In genomic region chr7:155299539-155300202, GRCh38 we compare ENCODE assay signal across 1 cellular context.
TF ChIP-seq lines count a peak whose summit lies in the region.

No MANE protein-coding gene starts in this region.

TF ChIP-seq in GM12878, 131 proteins besides CTCF, POLR2A, EP300 and RAD21 (continued from another document):
- TF ChIP-seq, protein P1, sequence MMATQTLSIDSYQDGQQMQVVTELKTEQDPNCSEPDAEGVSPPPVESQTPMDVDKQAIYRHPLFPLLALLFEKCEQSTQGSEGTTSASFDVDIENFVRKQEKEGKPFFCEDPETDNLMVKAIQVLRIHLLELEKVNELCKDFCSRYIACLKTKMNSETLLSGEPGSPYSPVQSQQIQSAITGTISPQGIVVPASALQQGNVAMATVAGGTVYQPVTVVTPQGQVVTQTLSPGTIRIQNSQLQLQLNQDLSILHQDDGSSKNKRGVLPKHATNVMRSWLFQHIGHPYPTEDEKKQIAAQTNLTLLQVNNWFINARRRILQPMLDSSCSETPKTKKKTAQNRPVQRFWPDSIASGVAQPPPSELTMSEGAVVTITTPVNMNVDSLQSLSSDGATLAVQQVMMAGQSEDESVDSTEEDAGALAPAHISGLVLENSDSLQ (IDR thresholded peaks at IDR 0.05) = 0 out of 2 replicates have a peak, but pooled peaks have one; percentile 12
- TF ChIP-seq MTA3 (IDR thresholded peaks at IDR 0.05; ENCODE audit: borderline replicate concordance, low read length) (peak; percentile 53; the same call in 1 of the 2 replicates), IRF4 (IDR thresholded peaks at IDR 0.05; ENCODE audit: low read depth, low read length) (0 out of 2 replicates have a peak, but pooled peaks have one; percentile 2), STAT3 (IDR thresholded peaks at IDR 0.05; ENCODE audit: low read depth, low read length) (no peak), PAX5 (IDR thresholded peaks at IDR 0.05; ENCODE audit: borderline replicate concordance, low read depth, low read length) (0 out of 2 replicates have a peak, but pooled peaks have one; percentile 18), NKRF (conservative IDR thresholded peaks at IDR 0.05) (peak; percentile 41; the same call in 1 of the 2 replicates), BCL11A (IDR thresholded peaks at IDR 0.05; ENCODE audit: low read depth, low read length) (peak; percentile 31; the same call in 1 of the 2 replicates), DPF2 (IDR thresholded peaks at IDR 0.05) (peak; percentile 42; the same call in 1 of the 2 replicates), PML (IDR thresholded peaks at IDR 0.05; ENCODE audit: low read length) (peak; percentile 20; the same call in 1 of the 2 replicates), SMARCA5 (IDR thresholded peaks at IDR 0.05) (peak; percentile 71; the same call in 1 of the 2 replicates), GABPA (IDR thresholded peaks at IDR 0.05; ENCODE audit: low read depth) (no peak), SPI1 (IDR thresholded peaks at IDR 0.05; ENCODE audit: borderline replicate concordance, insufficient read depth, low read depth, low read length) (peak; percentile 87), USF1 (IDR thresholded peaks at IDR 0.05; ENCODE audit: borderline replicate concordance, extremely low read length, insufficient read depth, low read depth, low read length) (peak; percentile 13), LARP7 (IDR thresholded peaks at IDR 0.05) (peak; percentile 62; the same call in 1 of the 2 replicates), NFIC (IDR thresholded peaks at IDR 0.05; ENCODE audit: low read depth, low read length) (peak; percentile 19; the same call in 1 of the 2 replicates), CHD1 (IDR thresholded peaks at IDR 0.05; ENCODE audit: low read depth, low read length) (no peak), CBFB (IDR thresholded peaks at IDR 0.05; ENCODE audit: low read depth) (no peak), TCF12 (IDR thresholded peaks at IDR 0.05; ENCODE audit: low read depth, low read length) (peak; percentile 68; the same call in 1 of the 2 replicates), ZNF217 (IDR thresholded peaks at IDR 0.05) (no peak), RUNX3 (IDR thresholded peaks at IDR 0.05; ENCODE audit: low read length) (peak; percentile 32)
